Comparison of ENCODE assay signal across 10 cellular contexts in the genomic region with DNA sequence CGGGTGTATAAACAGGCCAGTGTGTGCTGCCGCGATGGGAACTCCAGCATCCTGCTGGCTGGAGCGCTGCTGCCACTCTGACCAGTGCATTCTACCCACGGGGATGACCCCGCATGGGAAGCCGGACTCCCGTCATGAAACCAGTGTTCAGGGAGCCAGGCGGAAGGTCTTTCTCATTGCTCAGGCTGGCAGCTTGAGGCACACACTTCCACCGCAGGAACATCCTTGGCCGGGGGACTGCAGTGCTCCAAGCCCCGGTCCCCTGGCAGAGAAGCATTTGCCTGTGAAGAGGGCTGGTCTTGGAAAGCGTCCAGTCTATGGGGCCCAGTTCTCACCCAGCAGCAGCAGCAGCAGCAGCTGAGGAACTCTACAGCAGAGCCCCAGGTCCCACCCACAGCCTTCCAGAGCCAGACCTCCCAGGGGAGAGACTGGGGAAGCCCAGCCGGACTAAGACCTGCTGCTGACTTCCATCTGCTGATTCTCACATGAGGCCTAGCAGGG.
DNase-seq lines count a peak whose midpoint lies in the region; ATAC-seq and TF ChIP-seq lines count a peak whose summit lies in the region.
"Had no signal": no experiment of that assay in that cellular context is flagged by ENCODE, and none has a peak within 500 bp of the region (broad histone marks: within the 10 kb centered on the region; RNA-seq: fewer than 3 reads in every experiment).

No MANE protein-coding gene starts in this region.

- in situ Hi-C loops in IMR-90 (cut with MboI; ENCODE audit: low sequenced_read_pairs) = no loop called here

- TF ChIP-seq POLR2A in IMR-90 (IDR thresholded peaks at IDR 0.05; ENCODE audit: low read depth, low read length) (no peak), gastroesophageal sphincter (IDR thresholded peaks at IDR 0.05) (no peak)

- peak overlapping the region; percentile 62 for H2AFZ ChIP-seq in IMR-90 (replicated peaks; ENCODE audit: low read length, poor library complexity)

- H3K79me1 ChIP-seq in IMR-90 (ENCODE audit: low read depth in 1 of 2, low read length in 2 of 2) = 0 out of 4 replicates have a peak, but pooled peaks cover 0 to 4% of the 10 kb centered on the region in 2 experiments

- H2BK120ac ChIP-seq in IMR-90 (ENCODE audit: low read depth, low read length) = no peak overlapping the region

- H2AK9ac ChIP-seq in IMR-90 (replicated peaks; ENCODE audit: low read depth, low read length, poor library complexity) = no peak overlapping the region

- H3K9me3 ChIP-seq in IMR-90 (ENCODE audit: control insufficient read depth, insufficient read depth, low read length) (0 out of 2 replicates have a peak, but pooled peaks cover 2% of the 10 kb centered on the region), SJCRH30 (replicated peaks) (no peaks in the 10 kb centered on the region), gastroesophageal sphincter (no peaks in the 10 kb centered on the region)

- dilution Hi-C loops in IMR-90 (cut with HindIII; ENCODE audit: low sequenced_read_pairs, unreplicated experiment) = no loop called here

- H3K14ac ChIP-seq in IMR-90 (replicated peaks; ENCODE audit: low read depth, low read length) = no peak overlapping the region

- POLR2A ChIA-PET in IMR-90 (lab: Charles Lee; ENCODE audit: unreplicated experiment) = no interaction called here

- WGBS in IMR-90 (ENCODE audit: extremely low coverage in 2 of 2, insufficient read length in 1 of 2), 2 experiments = 45% methylated on average over 10 of the region's 14 CpGs; no CpG with 5 or more reads in 1 of the 2 experiments
- WGBS in gastroesophageal sphincter (ENCODE audit: low coverage in 1 of 2), 2 donors = 18 to 44% methylated on average over 3 to 5 of the region's 14 CpGs

- H2AK5ac ChIP-seq in IMR-90 (ENCODE audit: low read depth, low read length) = no peak overlapping the region

- TF ChIP-seq RAD21 in IMR-90 (IDR thresholded peaks at IDR 0.05; ENCODE audit: low read length) = no peak

- H4K8ac ChIP-seq in IMR-90 (ENCODE audit: low read depth in 2 of 2, low read length in 2 of 2) = no peak overlapping the region

- no peak overlapping the region for H2BK5ac ChIP-seq in IMR-90 (ENCODE audit: low read depth, low read length, poor library complexity, severe bottlenecking)

- H3K4ac ChIP-seq in IMR-90 (ENCODE audit: low read depth, low read length) = 0 out of 2 replicates have a peak overlapping the region, but pooled peaks have one; percentile 24

- peaks cover 2% of the 10 kb centered on the region; the same call in 1 of the 2 replicates for H3K9me1 ChIP-seq in IMR-90 (ENCODE audit: insufficient read depth, low read length)

- H3K27ac ChIP-seq in IMR-90 (ENCODE audit: insufficient read depth, low read length) (no peak overlapping the region), SJCRH30 (peak overlapping the region; percentile 37), gastroesophageal sphincter (peak overlapping the region; percentile 86 to 98 (median 94))

- no peak overlapping the region for H3K9ac ChIP-seq in IMR-90 (ENCODE audit: low read depth, low read length)

- H3K27me3 ChIP-seq in IMR-90 (ENCODE audit: control insufficient read depth, insufficient read depth, low read length) (no peaks in the 10 kb centered on the region), SJCRH30 (no peaks in the 10 kb centered on the region), gastroesophageal sphincter (no peaks in the 10 kb centered on the region)

- H2BK15ac ChIP-seq in IMR-90 (ENCODE audit: low read depth, low read length) = no peak overlapping the region

- H3K23ac ChIP-seq in IMR-90 (ENCODE audit: low read depth, low read length) = peak overlapping the region; percentile 52; the same call in 1 of the 2 replicates

- no TSS peak for BruUV-seq in IMR-90 (replicated peaks; lab: Mats Ljungman, UMichigan)

- no peak overlapping the region for H4K5ac ChIP-seq in IMR-90 (ENCODE audit: low read depth, low read length)

- TF ChIP-seq EP300 in gastroesophageal sphincter (IDR thresholded peaks at IDR 0.05) = no peak

- ATAC-seq in IMR-90 (ENCODE audit: low read depth) (peak; percentile 74), gastroesophageal sphincter (no peak)

- no peaks in the 10 kb centered on the region for H3K36me3 ChIP-seq in IMR-90 (ENCODE audit: control insufficient read depth, insufficient read depth, low read length)
- H3K36me3 ChIP-seq in SJCRH30 = 0 out of 2 replicates have a peak, but pooled peaks cover 5% of the 10 kb centered on the region
- H3K36me3 ChIP-seq in gastroesophageal sphincter = no peaks in the 10 kb centered on the region

- CTCF ChIA-PET in IMR-90 (lab: Yijun Ruan, JAX) = no interaction called here

- H2BK20ac ChIP-seq in IMR-90 (ENCODE audit: low read depth, low read length) = no peak overlapping the region

- H3K56ac ChIP-seq in IMR-90 (ENCODE audit: extremely low read depth, insufficient read depth, low read length) = no peak overlapping the region

- H3K4me3 ChIP-seq in IMR-90 (ENCODE audit: insufficient read depth, low read depth, low read length) (no peak overlapping the region), SJCRH30 (no peak overlapping the region), gastroesophageal sphincter (no peak overlapping the region), skeletal muscle cell (ENCODE audit: low read depth, low read length) (no peak overlapping the region)

- peaks cover 3% of the 10 kb centered on the region; the same call in 1 of the 2 replicates for H4K20me1 ChIP-seq in IMR-90 (ENCODE audit: insufficient read depth, low read length)

- intact Hi-C loops in IMR-90 (cut with micrococcal nuclease) = no loop called here

- DNase-seq in IMR-90 = peak; percentile 55
- peak; percentile 98 for DNase-seq in SJCRH30
- peak; percentile 40 for DNase-seq in skeletal muscle cell (ENCODE audit: low read depth)
- DNase-seq in HT-29 (ENCODE audit: low spot score) = no peak
- no peak for DNase-seq in inferior parietal cortex (ENCODE audit: extremely low spot score)
- DNase-seq in activated CD8-positive, alpha-beta memory T cell treated with anti-CD3 and anti-CD28 coated beads for 24 hours = no peak
- no peak for DNase-seq in LoVo (ENCODE audit: low spot score)
- DNase-seq: activated naive CD8-positive, alpha-beta T cell treated with anti-CD3 and anti-CD28 coated beads, Interleukin-2, amount 10 ng/mL, durations not matched to agents 7 days and 5 days; KG1 had no signal

- H3K4me2 ChIP-seq in IMR-90 (ENCODE audit: low read depth, low read length) = no peak overlapping the region

- H3K4me1 ChIP-seq in IMR-90 (ENCODE audit: control insufficient read depth, insufficient read depth, low read length) = peaks cover 13% of the 10 kb centered on the region; the same call in 1 of the 2 replicates
- H3K4me1 ChIP-seq in SJCRH30 = peaks cover 59% of the 10 kb centered on the region
- peaks cover 11 to 85% (median 54%) of the 10 kb centered on the region in 3 donors for H3K4me1 ChIP-seq in gastroesophageal sphincter

- H4K91ac ChIP-seq in IMR-90 (ENCODE audit: insufficient read depth, low read depth, low read length) = no peak overlapping the region

- no peak for TF ChIP-seq CTCF in IMR-90 (conservative IDR thresholded peaks at IDR 0.05; ENCODE audit: low read depth, low read length)
- peak in 1 of 4 experiments; percentile 4 for TF ChIP-seq CTCF in gastroesophageal sphincter (IDR thresholded peaks at IDR 0.05)

- H3K18ac ChIP-seq in IMR-90 (ENCODE audit: low read depth, low read length) = no peak overlapping the region

TF ChIP-seq in IMR-90, 13 proteins besides CTCF, POLR2A, EP300 and RAD21:
- TF ChIP-seq, protein P1, sequence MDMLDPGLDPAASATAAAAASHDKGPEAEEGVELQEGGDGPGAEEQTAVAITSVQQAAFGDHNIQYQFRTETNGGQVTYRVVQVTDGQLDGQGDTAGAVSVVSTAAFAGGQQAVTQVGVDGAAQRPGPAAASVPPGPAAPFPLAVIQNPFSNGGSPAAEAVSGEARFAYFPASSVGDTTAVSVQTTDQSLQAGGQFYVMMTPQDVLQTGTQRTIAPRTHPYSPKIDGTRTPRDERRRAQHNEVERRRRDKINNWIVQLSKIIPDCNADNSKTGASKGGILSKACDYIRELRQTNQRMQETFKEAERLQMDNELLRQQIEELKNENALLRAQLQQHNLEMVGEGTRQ (IDR thresholded peaks at IDR 0.05; ENCODE audit: low read depth, low read length) = no peak
- TF ChIP-seq SMC3 (IDR thresholded peaks at IDR 0.05; ENCODE audit: low read depth, low read length) (no peak), CHD1 (IDR thresholded peaks at IDR 0.05; ENCODE audit: low read depth, low read length) (no peak), MXI1 (IDR thresholded peaks at IDR 0.05; ENCODE audit: borderline replicate concordance, low read depth, low read length) (no peak), NFE2L2 (IDR thresholded peaks at IDR 0.05; ENCODE audit: low read depth, low read length) (no peak), MAZ (IDR thresholded peaks at IDR 0.05; ENCODE audit: borderline replicate concordance, low read depth, low read length) (no peak), RFX5 (IDR thresholded peaks at IDR 0.05; ENCODE audit: low read depth, low read length) (no peak)

Comparison
In these comparisons a context has a peak if more than half of its experiments do, and no peak if none do; other contexts are left out.
1. DNase-seq: peak in IMR-90 (single experiment), SJCRH30 (2 of 2) and skeletal muscle cell (single experiment); none in HT-29 (single experiment), inferior parietal cortex (single experiment), activated CD8-positive, alpha-beta memory T cell treated with anti-CD3 and anti-CD28 coated beads for 24 hours (single experiment) and LoVo (single experiment).